9 cellular contexts compared by ENCODE assay signal in genomic region chr12:42372154-42372791, GRCh38. TPM values are rescaled to one million over a fixed set of nuclear protein-coding genes. Genes with fewer than 3 reads are reported as not detected.
DNase-seq lines count a peak whose midpoint lies in the region; ATAC-seq and TF ChIP-seq lines count a peak whose summit lies in the region.
"Had no signal": no experiment of that assay in that cellular context is flagged by ENCODE, and none has a peak within 500 bp of the region (broad histone marks: within the 10 kb centered on the region; RNA-seq: fewer than 3 reads in every experiment).

No MANE protein-coding gene starts in this region.

- no peaks in the 10 kb centered on the region for H3K27me3 ChIP-seq in HCT116 (ENCODE audit: insufficient read depth, low read length)
- no peaks in the 10 kb centered on the region for H3K27me3 ChIP-seq in PC-9 (ENCODE audit: insufficient read depth, low read depth)

- H3F3A ChIP-seq in PC-9 (ENCODE audit: insufficient read depth, low read depth): 0 out of 2 replicates have a peak, but pooled peaks cover 5% of the 10 kb centered on the region

- no peak overlapping the region for H3K27ac ChIP-seq in HCT116 (ENCODE audit: low read depth, low read length)
- H3K27ac ChIP-seq in PC-9: no peak overlapping the region
- H3K27ac ChIP-seq: skin epidermis had no signal

- peak; percentile 81 for TF ChIP-seq RAD21 in HCT116 (IDR thresholded peaks at IDR 0.05; ENCODE audit: low read depth)

- H3K79me2 ChIP-seq in HCT116 (ENCODE audit: insufficient read depth, low read length): peaks cover 20% of the 10 kb centered on the region
- peaks cover 16% of the 10 kb centered on the region for H3K79me2 ChIP-seq in PC-9 (ENCODE audit: low read depth)

- no peak overlapping the region for H3K4me2 ChIP-seq in HCT116 (ENCODE audit: low read length)
- H3K4me2 ChIP-seq in PC-9: no peak overlapping the region

- CTCF ChIA-PET in HCT116 (lab: Charles Lee) (interaction anchor here (0.6 to 2.7 kb wide), 26 partner anchors 8 to 1427 kb away, joined by 3 to 18 read pairs (median 4); no protein-coding TSS in a partner anchor), PC-9 (lab: Charles Lee) (interaction anchor here (0.6 to 1.4 kb wide), 5 partner anchors 10 to 1370 kb away, joined by 3 to 14 read pairs (median 5); no protein-coding TSS in a partner anchor)

- H2AFZ ChIP-seq in HCT116 (ENCODE audit: low read depth, low read length, poor library complexity, severe bottlenecking) (no peak overlapping the region), PC-9 (no peak overlapping the region)

- RAD21 ChIA-PET in HCT116 (lab: Charles Lee; ENCODE audit: low non-redundant PET in 1 of 2, low total read pairs in 2 of 2, uncharacterized antibody in 2 of 2, unreplicated experiment in 2 of 2): no interaction called here

- POLR2A ChIA-PET in HCT116 (lab: Charles Lee): no interaction called here
- POLR2A ChIA-PET in PC-9 (lab: Charles Lee; ENCODE audit: unreplicated experiment): no interaction called here

- H3K9me2 ChIP-seq in HCT116 (ENCODE audit: insufficient read depth) (no peaks in the 10 kb centered on the region), PC-9 (ENCODE audit: insufficient read depth) (no peaks in the 10 kb centered on the region)

- H3K4me1 ChIP-seq in HCT116 (ENCODE audit: control insufficient read depth in 1 of 2, insufficient read depth in 2 of 2, low read length in 2 of 2): no peaks in the 10 kb centered on the region
- H3K4me1 ChIP-seq in PC-9 (replicated peaks; ENCODE audit: insufficient read depth): no peaks in the 10 kb centered on the region

- H3K9me3 ChIP-seq in HCT116 (ENCODE audit: control insufficient read depth in 1 of 2, insufficient read depth in 1 of 2, low read depth in 1 of 2, low read length in 2 of 2): no peaks in the 10 kb centered on the region
- no peaks in the 10 kb centered on the region for H3K9me3 ChIP-seq in PC-9 (ENCODE audit: insufficient read depth, low read depth)

- no peaks in the 10 kb centered on the region for H4K20me1 ChIP-seq in HCT116 (ENCODE audit: insufficient read depth)
- peaks cover 11% of the 10 kb centered on the region; the same call in 1 of the 2 replicates for H4K20me1 ChIP-seq in PC-9 (ENCODE audit: insufficient read depth)

- H3K9ac ChIP-seq in HCT116 (ENCODE audit: low read length): no peak overlapping the region

- H3K4me3 ChIP-seq in GM12864 (ENCODE audit: low read depth, low read length) (no peak overlapping the region), HCT116 (replicated peaks in 1 of 2; ENCODE audit: low read depth in 1 of 2, low read length in 2 of 2) (no peak overlapping the region), PC-9 (no peak overlapping the region)
- H3K4me3 ChIP-seq: skin epidermis had no signal

- BruUV-seq in HCT116 (replicated peaks; lab: Mats Ljungman, UMichigan) (no TSS peak), PC-9 (replicated peaks; lab: Mats Ljungman, UMichigan) (no TSS peak)

- H3K36me3 ChIP-seq in HCT116 (ENCODE audit: control insufficient read depth in 1 of 2, insufficient read depth in 2 of 2, low read length in 2 of 2) (peaks cover 0 to 12% of the 10 kb centered on the region in 2 experiments; a peak in 1 of 4 replicates), PC-9 (ENCODE audit: low read depth) (peaks cover 5% of the 10 kb centered on the region; the same call in 1 of the 2 replicates)

- TF ChIP-seq CTCF in GM12864 (IDR thresholded peaks at IDR 0.05; ENCODE audit: low read depth, low read length, missing control alignments): peak; percentile 76
- peak; percentile 65 to 75 (median 74) for TF ChIP-seq CTCF in HCT116 (IDR thresholded peaks at IDR 0.05 in 2 of 3, conservative IDR thresholded peaks at IDR 0.05 in 1 of 3; ENCODE audit: borderline replicate concordance in 1 of 3, insufficient read depth in 1 of 3, low read depth in 2 of 3, low read length in 2 of 3)
- TF ChIP-seq CTCF in PC-9 (conservative IDR thresholded peaks at IDR 0.05): peak; percentile 79

- peak; percentile 93 for ATAC-seq in HCT116

- intact Hi-C loops in HCT116 (cut with micrococcal nuclease) (loop anchor here (1.0 to 10.0 kb wide), 3 partner anchors 243 to 1427 kb away; no protein-coding TSS in a partner anchor), PC-9 (cut with micrococcal nuclease; ENCODE audit: unreplicated experiment) (loop anchor here (10.0 kb wide), 1 partner anchor 963 kb away; no protein-coding TSS in a partner anchor)

- peak; percentile 40 for DNase-seq in AG08396 (ENCODE audit: low spot score)
- peak; percentile 47 for DNase-seq in GM12864 (ENCODE audit: low read depth)
- DNase-seq in HCT116 (ENCODE audit: low read depth, low spot score): peak; percentile 42
- peak; percentile 51 for DNase-seq in LHCN-M2 (ENCODE audit: low read depth)
- peak; percentile 4 to 43 for DNase-seq in PC-9
- DNase-seq in dedifferentiated amniotic fluid mesenchymal stem cell (ENCODE audit: extremely low spot score): peak; percentile 49
- peak; percentile 60 to 71 for DNase-seq in lung microvascular endothelial cell (ENCODE audit: low read depth in 2 of 2)
- DNase-seq in GM19240 (ENCODE audit: insufficient read length, low spot score): no peak

- TF ChIP-seq POLR2A in HCT116 (IDR thresholded peaks at IDR 0.05; ENCODE audit: borderline replicate concordance, extremely low read depth, insufficient read depth, insufficient read length): no peak

TF ChIP-seq in HCT116, 20 proteins besides CTCF, POLR2A, EP300 and RAD21:
- TF ChIP-seq TCF7L2 (IDR thresholded peaks at IDR 0.05; ENCODE audit: borderline replicate concordance, extremely low read depth, insufficient read depth, insufficient read length): no peak
- TF ChIP-seq EZH2 (IDR thresholded peaks at IDR 0.05): no peak
- no peak for TF ChIP-seq CEBPB (IDR thresholded peaks at IDR 0.05; ENCODE audit: low read depth)
- TF ChIP-seq MAX (IDR thresholded peaks at IDR 0.05): no peak
- TF ChIP-seq SRF (IDR thresholded peaks at IDR 0.05; ENCODE audit: low read depth): no peak
- TF ChIP-seq EGR1 (IDR thresholded peaks at IDR 0.05; ENCODE audit: low read depth): no peak
- no peak for TF ChIP-seq REST (IDR thresholded peaks at IDR 0.05; ENCODE audit: low read depth)
- TF ChIP-seq JUND (IDR thresholded peaks at IDR 0.05): no peak
- TF ChIP-seq FOSL1 (IDR thresholded peaks at IDR 0.05; ENCODE audit: low read depth): no peak
- no peak for TF ChIP-seq SP1 (IDR thresholded peaks at IDR 0.05; ENCODE audit: low read depth)

RNA-seq across cellular contexts. Expression of gene PPHLN1, which starts 46.3 kb away (rescaled TPM):
- total RNA-seq in HCT116 (2021; ENCODE audit: unreplicated experiment): 57.4 TPM
- polyA plus RNA-seq in HCT116 (2012): 24.7 and 38.4 TPM in 2 replicates
- 76.2 and 77.3 TPM in 2 replicates for total RNA-seq in LHCN-M2 (2014; rRNA removed)
- 41.4 TPM for polyA plus RNA-seq in LHCN-M2 (2012)
- total RNA-seq in PC-9 (2021): 51.1 and 61.9 TPM in 2 replicates
- total RNA-seq in lung microvascular endothelial cell: 48.4 and 49.2 TPM in 2 replicates

RNA-seq across cellular contexts. Expression of gene ZCRB1, which starts 46.4 kb away (rescaled TPM):
- total RNA-seq in HCT116 (2021; ENCODE audit: unreplicated experiment) (68.1 TPM), LHCN-M2 (2014; rRNA removed) (33.6 and 35.5 TPM in 2 replicates), PC-9 (2021) (62.7 and 69.3 TPM in 2 replicates), lung microvascular endothelial cell (22.4 and 31.9 TPM in 2 replicates)
- 66.4 and 78.3 TPM in 2 replicates for polyA plus RNA-seq in HCT116 (2012)
- polyA plus RNA-seq in LHCN-M2 (2012): 57.4 TPM
